Comparison of ENCODE assay signal across 16 cellular contexts in genomic region chr12:53977596-53978464, GRCh38. TPM values are rescaled to one million over a fixed set of nuclear protein-coding genes. Genes with fewer than 3 reads are reported as not detected.
DNase-seq lines count a peak whose midpoint lies in the region; ATAC-seq, FAIRE-seq and TF ChIP-seq lines count a peak whose summit lies in the region.
"Had no signal": no experiment of that assay in that cellular context is flagged by ENCODE, and none has a peak within 500 bp of the region (broad histone marks: within the 10 kb centered on the region; RNA-seq: fewer than 3 reads in every experiment).

No MANE protein-coding gene starts in this region.

- DNase-seq in GM12892 (ENCODE audit: insufficient read length), result no peak
- peak; percentile 68 for DNase-seq in SW480 (ENCODE audit: low spot score)
- DNase-seq in gastrocnemius medialis, result no peak
- no peak for DNase-seq in D341Med (ENCODE audit: low spot score)
- DNase-seq in T1000 (lab: John Stamatoyannopoulos, UW), result no peak
- DNase-seq in hippocampal formation (lab: John Stamatoyannopoulos, UW), result no peak
- DNase-seq: activated naive CD4-positive, alpha-beta T cell treated with anti-CD3 and anti-CD28 coated beads, Interleukin-2, amount 50 U/mL, for 16 hours; effector CD8-positive, alpha-beta T cell; GF-D8; immature natural killer cell; NCI-H1417; NCI-H226; sigmoid colon; T-cell had no signal

- TF ChIP-seq POLR2A in GM12892 (IDR thresholded peaks at IDR 0.05; ENCODE audit: low read depth, low read length), result no peak
- no peak for TF ChIP-seq POLR2A in gastrocnemius medialis (IDR thresholded peaks at IDR 0.05)

- FAIRE-seq in GM12892 (lab: Jason Lieb, UNC), result peak; percentile 38
- FAIRE-seq: GM18507 had no signal

- peak overlapping the region; percentile 6 to 53 (median 43) for H3K27ac ChIP-seq in gastrocnemius medialis
- H3K27ac ChIP-seq: sigmoid colon had no signal

- ATAC-seq in gastrocnemius medialis, result no peak
- ATAC-seq: T-cell had no signal

- H3K9me3 ChIP-seq in gastrocnemius medialis, result no peaks in the 10 kb centered on the region
- H3K9me3 ChIP-seq: sigmoid colon had no signal

- H3K4me3 ChIP-seq in gastrocnemius medialis, result no peak overlapping the region
- H3K4me3 ChIP-seq: sigmoid colon had no signal

- in situ Hi-C loops in gastrocnemius medialis (cut with MboI; ENCODE audit: low sequenced_read_pairs in 4 of 4), result loop anchor here in 3 of 4 donors (25.0 kb wide), 3 partner anchors 234 to 1734 kb away; partner anchors contain the start of genes GPR84 (in 2 of the 3), BLOC1S1 (in 1 of the 3), ITGA7 (in 1 of the 3) and RDH5 (in 1 of the 3)

- intact Hi-C loops in gastrocnemius medialis (cut with DNase I; ENCODE audit: low total_unique reads), result no loop called here

- TF ChIP-seq CTCF in gastrocnemius medialis (IDR thresholded peaks at IDR 0.05 in 4 of 5, conservative IDR thresholded peaks at IDR 0.05 in 1 of 5), result no peak

- no peaks in the 10 kb centered on the region for H3K36me3 ChIP-seq in gastrocnemius medialis
- H3K36me3 ChIP-seq: sigmoid colon had no signal

- peaks cover 57 to 94% (median 70%) of the 10 kb centered on the region in 3 donors for H3K27me3 ChIP-seq in gastrocnemius medialis

- H3K4me1 ChIP-seq in gastrocnemius medialis, result peaks cover 7 to 42% of the 10 kb centered on the region in 2 donors

RNA-seq across cellular contexts. Expression of gene HOTAIR, which starts 3.1 kb away (rescaled TPM):
- polyA plus RNA-seq in GM12892 (2012; ENCODE audit: missing spikeins), result not detected
- total RNA-seq in gastrocnemius medialis, result under 1 TPM in 3 of 4 donors, not detected in 1; 0.35 to 0.83 (median 0.56) TPM
- total RNA-seq: mesenteric fat pad, sigmoid colon, T-cell had no signal
- polyA plus RNA-seq: immature natural killer cell, sigmoid colon had no signal

RNA-seq across cellular contexts. Expression of gene HOXC11, which starts 4.9 kb away (rescaled TPM):
- 0.13 TPM for polyA plus RNA-seq in GM12892 (2012; ENCODE audit: missing spikeins)
- 1 to 10 TPM in 1 of 4 donors, under 1 TPM in 3; 0.24 to 1.1 (median 0.44) TPM for total RNA-seq in gastrocnemius medialis
- total RNA-seq: mesenteric fat pad, sigmoid colon, T-cell had no signal
- polyA plus RNA-seq: immature natural killer cell, sigmoid colon had no signal

RNA-seq across cellular contexts. Expression of gene HOXC10, which starts 7.1 kb away (rescaled TPM):
- polyA plus RNA-seq in GM12892 (2012; ENCODE audit: missing spikeins), result not detected
- 10 to 100 TPM; 23.9 to 48.3 (median 40.3) TPM for total RNA-seq in gastrocnemius medialis
- total RNA-seq: sigmoid colon had no signal
- polyA plus RNA-seq: immature natural killer cell, sigmoid colon had no signal

RNA-seq across cellular contexts. Expression of gene HOXC9, which starts 22.1 kb away (rescaled TPM):
- polyA plus RNA-seq in GM12892 (2012; ENCODE audit: missing spikeins), result not detected
- 10 to 100 TPM; 13.6 to 37.7 (median 26.3) TPM for total RNA-seq in gastrocnemius medialis
- total RNA-seq: sigmoid colon, T-cell had no signal
- polyA plus RNA-seq: immature natural killer cell had no signal

RNA-seq across cellular contexts. Expression of gene HOXC12, which starts 23.1 kb away (rescaled TPM):
- polyA plus RNA-seq in GM12892 (2012; ENCODE audit: missing spikeins), result not detected
- not detected for total RNA-seq in gastrocnemius medialis
- total RNA-seq: mesenteric fat pad, sigmoid colon, T-cell had no signal
- polyA plus RNA-seq: immature natural killer cell, sigmoid colon had no signal
